In genomic region chr2:196200557-196200956, GRCh38 we compare ENCODE assay signal across 10 cellular contexts. TPM values are rescaled to one million over a fixed set of nuclear protein-coding genes. Genes with fewer than 3 reads are reported as not detected.
DNase-seq lines count a peak whose midpoint lies in the region; ATAC-seq and TF ChIP-seq lines count a peak whose summit lies in the region.
"Had no signal": no experiment of that assay in that cellular context is flagged by ENCODE, and none has a peak within 500 bp of the region (broad histone marks: within the 10 kb centered on the region; RNA-seq: fewer than 3 reads in every experiment).

No MANE protein-coding gene starts in this region.

- peak overlapping the region in 7 of 8 donors; percentile 32 to 80 (median 64) for H3K27ac ChIP-seq in spleen

- H3K36me3 ChIP-seq in spleen: peaks cover 0 to 17% (median 0%) of the 10 kb centered on the region in 6 donors

- intact Hi-C loops in spleen (cut with DNase I; ENCODE audit: low total_unique reads): no loop called here

- peaks cover 4% of the 10 kb centered on the region for H3K36me3 Mint-ChIP-seq in activated T-cell treated with anti-CD3 and anti-CD28 coated beads, Interleukin-2, amount 50 U/mL, for 24 hours (ENCODE audit: low read depth)
- no peaks in the 10 kb centered on the region for H3K36me3 Mint-ChIP-seq in IgD-negative memory B cell

- no peaks in the 10 kb centered on the region for H3K9me3 Mint-ChIP-seq in activated T-cell treated with anti-CD3 and anti-CD28 coated beads, Interleukin-2, amount 50 U/mL, for 24 hours
- H3K9me3 Mint-ChIP-seq in IgD-negative memory B cell: peaks cover 0 to 2% (median 2%) of the 10 kb centered on the region in 3 donors

- H3K9me3 ChIP-seq in spleen: no peaks in the 10 kb centered on the region

- no peaks in the 10 kb centered on the region for H3K27me3 ChIP-seq in spleen (replicated peaks in 1 of 7)

- no peak for TF ChIP-seq CTCF in spleen (IDR thresholded peaks at IDR 0.05 in 8 of 11, conservative IDR thresholded peaks at IDR 0.05 in 3 of 11)

- H3K27ac Mint-ChIP-seq in activated T-cell treated with anti-CD3 and anti-CD28 coated beads, Interleukin-2, amount 50 U/mL, for 24 hours: peak overlapping the region; percentile 96
- peak overlapping the region in 2 of 3 donors; percentile 71 to 88 for H3K27ac Mint-ChIP-seq in IgD-negative memory B cell

- WGBS in spleen, 5 donors: 71 to 80% (median 72%) methylated on average over 2 of the region's 2 CpGs

- H3K4me3 ChIP-seq in spleen: peak overlapping the region in 1 of 8 donors; percentile 48

- peak; percentile 96 for ATAC-seq in HG02571 (IDR thresholded peaks at IDR 0.05; ENCODE audit: unreplicated experiment)

- H3K4me3 Mint-ChIP-seq in activated T-cell treated with anti-CD3 and anti-CD28 coated beads, Interleukin-2, amount 50 U/mL, for 24 hours: peak overlapping the region; percentile 61
- H3K4me3 Mint-ChIP-seq in IgD-negative memory B cell: peak overlapping the region; percentile 27 to 89 (median 76)

- peaks cover 56% of the 10 kb centered on the region for H3K4me1 Mint-ChIP-seq in activated T-cell treated with anti-CD3 and anti-CD28 coated beads, Interleukin-2, amount 50 U/mL, for 24 hours (ENCODE audit: low read depth)
- peaks cover 29 to 35% (median 31%) of the 10 kb centered on the region in 3 donors for H3K4me1 Mint-ChIP-seq in IgD-negative memory B cell

- DNase-seq in activated T-cell treated with anti-CD3 and anti-CD28 coated beads, Interleukin-2, amount 50 U/mL, for 24 hours: no peak
- DNase-seq in activated T-cell treated with anti-CD3 and anti-CD28 coated beads, Interleukin-2, amount 50 U/mL, for 1 hour: no peak
- no peak for DNase-seq in spleen
- DNase-seq in NCI-H1930 (lab: John Stamatoyannopoulos, UW): no peak
- DNase-seq in SK-N-DZ (ENCODE audit: low spot score): no peak
- DNase-seq in NCI-H2227 treated with DMSO at 0.1 percent for 48 hours (lab: John Stamatoyannopoulos, UW): no peak
- DNase-seq: aorta, head of caudate nucleus had no signal

- TF ChIP-seq POLR2A in spleen (IDR thresholded peaks at IDR 0.05): no peak

- peaks cover 8 to 46% (median 20%) of the 10 kb centered on the region in 6 donors for H3K4me1 ChIP-seq in spleen

- H3K27me3 Mint-ChIP-seq in activated T-cell treated with anti-CD3 and anti-CD28 coated beads, Interleukin-2, amount 50 U/mL, for 24 hours: no peaks in the 10 kb centered on the region
- H3K27me3 Mint-ChIP-seq in IgD-negative memory B cell: no peaks in the 10 kb centered on the region

RNA-seq across cellular contexts. Expression of gene STK17B, which starts 29.2 kb away (rescaled TPM):
- 71.9 TPM for polyA plus RNA-seq in IgD-negative memory B cell
- total RNA-seq in spleen: 100 to 1,000 TPM; 171 to 248 (median 196) TPM
- polyA plus RNA-seq in spleen: 10 to 100 TPM; 48.7 to 56.3 (median 51.9) TPM
- 8.2 and 10.9 TPM in 2 replicates for polyA plus RNA-seq in SK-N-DZ (2014; cell fraction: cytosol; rRNA removed)
- 4.0 and 4.4 TPM in 2 replicates for polyA plus RNA-seq in SK-N-DZ (2014; cell fraction: nucleus; rRNA removed)
